Comparison of ENCODE assay signal across 15 cellular contexts in the genomic region with DNA sequence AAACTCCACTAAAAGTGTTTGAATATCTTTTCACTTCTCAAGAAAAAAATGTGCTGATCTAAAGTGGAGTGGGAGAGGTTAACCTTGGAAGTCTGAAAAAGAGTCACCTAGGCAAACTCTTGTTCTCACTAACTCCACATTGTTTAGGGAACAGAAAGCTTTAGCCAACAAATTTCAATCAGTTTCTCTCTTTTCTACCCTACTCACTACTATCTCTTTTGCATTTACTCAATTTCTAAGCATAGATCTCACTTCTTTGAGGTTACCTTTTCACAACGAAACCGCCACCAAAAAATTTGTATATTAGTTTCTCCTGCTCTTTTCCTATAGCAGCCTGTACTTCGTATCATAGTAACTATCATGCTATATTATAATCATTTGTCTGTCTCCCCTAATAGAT. TPM values are rescaled to one million over a fixed set of nuclear protein-coding genes. Genes with fewer than 3 reads are reported as not detected.
A peak's percentile ranks its signal among the peaks of the same experiment; 100 is the strongest.
DNase-seq lines count a peak whose midpoint lies in the region; ATAC-seq and TF ChIP-seq lines count a peak whose summit lies in the region.
"Had no signal": no experiment of that assay in that cellular context is flagged by ENCODE, and none has a peak within 500 bp of the region (broad histone marks: within the 10 kb centered on the region; RNA-seq: fewer than 3 reads in every experiment).

No MANE protein-coding gene starts in this region.

- no peak overlapping the region for H3K4me3 ChIP-seq in osteoblast (ENCODE audit: insufficient read depth, low read length)
- H3K4me3 ChIP-seq: heart left ventricle, tibial nerve had no signal

- no peak overlapping the region for H3K4me3 Mint-ChIP-seq in activated CD8-positive, alpha-beta T cell treated with anti-CD3 and anti-CD28 coated beads for 36 hours
- H3K4me3 Mint-ChIP-seq in activated CD8-positive, alpha-beta T cell treated with anti-CD3 and anti-CD28 coated beads, Interleukin-2, amount 10 ng/mL, durations not matched to agents 7 days and 5 days = no peak overlapping the region
- no peak overlapping the region for H3K4me3 Mint-ChIP-seq in activated T-helper 17 cell treated with anti-CD3 and anti-CD28 coated beads, Interleukin-2, amount 50 U/mL, for 72 hours
- H3K4me3 Mint-ChIP-seq: activated B cell treated with CpG ODN at 0.5 μM for 24 hours had no signal

- H3K79me2 ChIP-seq in osteoblast (ENCODE audit: insufficient read depth, low read length) = peaks cover under 1% of the 10 kb centered on the region

- no peak overlapping the region for H3K27ac ChIP-seq in osteoblast (ENCODE audit: low read depth, low read length)
- H3K27ac ChIP-seq: 22Rv1, brain microvascular endothelial cell, heart left ventricle, tibial nerve had no signal

- no peaks in the 10 kb centered on the region for H3K36me3 ChIP-seq in osteoblast (ENCODE audit: insufficient read depth, low read length)
- H3K36me3 ChIP-seq: brain microvascular endothelial cell had no signal

- no peak for DNase-seq in activated CD8-positive, alpha-beta T cell treated with anti-CD3 and anti-CD28 coated beads for 36 hours
- no peak for DNase-seq in activated CD8-positive, alpha-beta T cell treated with anti-CD3 and anti-CD28 coated beads, Interleukin-2, amount 10 ng/mL, durations not matched to agents 7 days and 5 days
- DNase-seq in osteoblast (ENCODE audit: insufficient read length, low spot score, missing footprints) = no peak
- no peak for DNase-seq in activated gamma-delta T cell (lab: John Stamatoyannopoulos, UW)
- DNase-seq in COLO829 (ENCODE audit: low spot score) = no peak
- DNase-seq: activated B cell treated with CpG ODN at 0.5 μM for 24 hours, brain microvascular endothelial cell, heart left ventricle, NCI-H2029, SK-N-SH had no signal

- H3K4me2 ChIP-seq in osteoblast (ENCODE audit: insufficient read depth, low read length) = no peak overlapping the region
- H3K4me2 ChIP-seq: SK-N-SH had no signal

- H3K36me3 Mint-ChIP-seq in activated CD8-positive, alpha-beta T cell treated with anti-CD3 and anti-CD28 coated beads for 36 hours (ENCODE audit: low read depth) = peaks cover 36% of the 10 kb centered on the region
- H3K36me3 Mint-ChIP-seq in activated CD8-positive, alpha-beta T cell treated with anti-CD3 and anti-CD28 coated beads, Interleukin-2, amount 10 ng/mL, durations not matched to agents 7 days and 5 days (ENCODE audit: low read depth) = peaks cover 48% of the 10 kb centered on the region
- H3K36me3 Mint-ChIP-seq in activated T-helper 17 cell treated with anti-CD3 and anti-CD28 coated beads, Interleukin-2, amount 50 U/mL, for 72 hours (ENCODE audit: low read depth) = peaks cover 37% of the 10 kb centered on the region

- POLR2A ChIA-PET in activated CD8-positive, alpha-beta T cell treated with anti-CD3 and anti-CD28 coated beads for 36 hours (lab: Charles Lee) = no interaction called here
- POLR2A ChIA-PET in activated CD8-positive, alpha-beta T cell treated with anti-CD3 and anti-CD28 coated beads, Interleukin-2, amount 10 ng/mL, durations not matched to agents 7 days and 5 days (lab: Charles Lee) = no interaction called here

- no peaks in the 10 kb centered on the region for H4K20me1 ChIP-seq in osteoblast (ENCODE audit: insufficient read depth, low read length)

- intact Hi-C loops in activated CD8-positive, alpha-beta T cell treated with anti-CD3 and anti-CD28 coated beads for 36 hours (cut with micrococcal nuclease) = no loop called here

- peak overlapping the region; percentile 33 for H3K27ac Mint-ChIP-seq in activated CD8-positive, alpha-beta T cell treated with anti-CD3 and anti-CD28 coated beads for 36 hours
- no peak overlapping the region for H3K27ac Mint-ChIP-seq in activated CD8-positive, alpha-beta T cell treated with anti-CD3 and anti-CD28 coated beads, Interleukin-2, amount 10 ng/mL, durations not matched to agents 7 days and 5 days
- peak overlapping the region; percentile 8 for H3K27ac Mint-ChIP-seq in activated T-helper 17 cell treated with anti-CD3 and anti-CD28 coated beads, Interleukin-2, amount 50 U/mL, for 72 hours
- H3K27ac Mint-ChIP-seq: activated B cell treated with CpG ODN at 0.5 μM for 24 hours had no signal

- no peak for TF ChIP-seq CTCF in activated CD8-positive, alpha-beta T cell treated with anti-CD3 and anti-CD28 coated beads for 36 hours (IDR thresholded peaks at IDR 0.05)
- TF ChIP-seq CTCF in osteoblast (IDR thresholded peaks at IDR 0.05; ENCODE audit: extremely low read depth, low read depth, low read length) = no peak

- H2AFZ ChIP-seq in osteoblast (ENCODE audit: low read length) = no peak overlapping the region

- no peaks in the 10 kb centered on the region for H3K9me3 ChIP-seq in osteoblast (ENCODE audit: low read depth, low read length)
- H3K9me3 ChIP-seq: heart left ventricle, SK-N-SH, tibial nerve had no signal

- no peaks in the 10 kb centered on the region for H3K27me3 Mint-ChIP-seq in activated CD8-positive, alpha-beta T cell treated with anti-CD3 and anti-CD28 coated beads for 36 hours
- H3K27me3 Mint-ChIP-seq in activated CD8-positive, alpha-beta T cell treated with anti-CD3 and anti-CD28 coated beads, Interleukin-2, amount 10 ng/mL, durations not matched to agents 7 days and 5 days (ENCODE audit: low read depth) = no peaks in the 10 kb centered on the region
- H3K27me3 Mint-ChIP-seq in activated T-helper 17 cell treated with anti-CD3 and anti-CD28 coated beads, Interleukin-2, amount 50 U/mL, for 72 hours = no peaks in the 10 kb centered on the region
- H3K27me3 Mint-ChIP-seq: activated B cell treated with CpG ODN at 0.5 μM for 24 hours had no signal

- H3K9me3 Mint-ChIP-seq in activated CD8-positive, alpha-beta T cell treated with anti-CD3 and anti-CD28 coated beads for 36 hours = no peaks in the 10 kb centered on the region
- H3K9me3 Mint-ChIP-seq in activated CD8-positive, alpha-beta T cell treated with anti-CD3 and anti-CD28 coated beads, Interleukin-2, amount 10 ng/mL, durations not matched to agents 7 days and 5 days (ENCODE audit: insufficient read depth) = no peaks in the 10 kb centered on the region
- H3K9me3 Mint-ChIP-seq in activated T-helper 17 cell treated with anti-CD3 and anti-CD28 coated beads, Interleukin-2, amount 50 U/mL, for 72 hours = no peaks in the 10 kb centered on the region
- H3K9me3 Mint-ChIP-seq: activated B cell treated with CpG ODN at 0.5 μM for 24 hours had no signal

- CTCF ChIA-PET in activated CD8-positive, alpha-beta T cell treated with anti-CD3 and anti-CD28 coated beads for 36 hours (lab: Charles Lee) = no interaction called here
- CTCF ChIA-PET in activated CD8-positive, alpha-beta T cell treated with anti-CD3 and anti-CD28 coated beads, Interleukin-2, amount 10 ng/mL, durations not matched to agents 7 days and 5 days (lab: Charles Lee) = no interaction called here

- no peak for ATAC-seq in activated CD8-positive, alpha-beta T cell treated with anti-CD3 and anti-CD28 coated beads for 36 hours
- no peak for ATAC-seq in activated CD8-positive, alpha-beta T cell treated with anti-CD3 and anti-CD28 coated beads, Interleukin-2, amount 10 ng/mL, durations not matched to agents 7 days and 5 days
- ATAC-seq in GM21529 (IDR thresholded peaks at IDR 0.05; ENCODE audit: unreplicated experiment) = peak; percentile 88
- ATAC-seq in HG03025 (IDR thresholded peaks at IDR 0.05; ENCODE audit: low FRiP score, unreplicated experiment) = peak; percentile 89
- no peak for ATAC-seq in activated T-helper 17 cell treated with anti-CD3 and anti-CD28 coated beads, Interleukin-2, amount 50 U/mL, for 72 hours (replicated peaks)
- ATAC-seq: heart left ventricle had no signal

- no peaks in the 10 kb centered on the region for H3K27me3 ChIP-seq in osteoblast (ENCODE audit: insufficient read depth, low read length)
- H3K27me3 ChIP-seq: brain microvascular endothelial cell, heart left ventricle, tibial nerve had no signal

- H3K4me1 ChIP-seq in osteoblast (ENCODE audit: insufficient read depth, low read length) = peaks cover 5% of the 10 kb centered on the region

- H3K4me1 Mint-ChIP-seq in activated CD8-positive, alpha-beta T cell treated with anti-CD3 and anti-CD28 coated beads for 36 hours (ENCODE audit: low read depth) = peaks cover 23% of the 10 kb centered on the region
- peaks cover 29% of the 10 kb centered on the region for H3K4me1 Mint-ChIP-seq in activated CD8-positive, alpha-beta T cell treated with anti-CD3 and anti-CD28 coated beads, Interleukin-2, amount 10 ng/mL, durations not matched to agents 7 days and 5 days (ENCODE audit: low read depth)
- H3K4me1 Mint-ChIP-seq in activated T-helper 17 cell treated with anti-CD3 and anti-CD28 coated beads, Interleukin-2, amount 50 U/mL, for 72 hours = peaks cover 4% of the 10 kb centered on the region

RNA-seq across cellular contexts. Expression of gene NHLRC3, which starts 6.3 kb away (rescaled TPM):
- 10 to 100 TPM; 17.5 to 17.9 TPM for total RNA-seq in activated CD8-positive, alpha-beta T cell treated with anti-CD3 and anti-CD28 coated beads for 36 hours
- 10 to 100 TPM; 21.3 to 25.5 TPM for total RNA-seq in activated CD8-positive, alpha-beta T cell treated with anti-CD3 and anti-CD28 coated beads, Interleukin-2, amount 10 ng/mL, durations not matched to agents 7 days and 5 days
- total RNA-seq in activated T-helper 17 cell treated with anti-CD3 and anti-CD28 coated beads, Interleukin-2, amount 50 U/mL, for 72 hours = 10 to 100 TPM; 11.8 to 15.1 TPM
- total RNA-seq in osteoblast = 26.4 and 32.7 TPM in 2 replicates

RNA-seq across cellular contexts. Expression of gene PROSER1, which starts 6.6 kb away (rescaled TPM):
- 100 to 1,000 TPM in 1 of 2 experiments, 10 to 100 TPM in 1; 88.7 to 108 TPM for total RNA-seq in activated CD8-positive, alpha-beta T cell treated with anti-CD3 and anti-CD28 coated beads for 36 hours
- total RNA-seq in activated CD8-positive, alpha-beta T cell treated with anti-CD3 and anti-CD28 coated beads, Interleukin-2, amount 10 ng/mL, durations not matched to agents 7 days and 5 days = 10 to 100 TPM; 51.2 to 62.4 TPM
- total RNA-seq in activated T-helper 17 cell treated with anti-CD3 and anti-CD28 coated beads, Interleukin-2, amount 50 U/mL, for 72 hours = 10 to 100 TPM; 44.7 to 72.3 TPM
- total RNA-seq in osteoblast = 13.4 and 18.3 TPM in 2 replicates

RNA-seq across cellular contexts. Expression of gene STOML3, which starts 53.9 kb away (rescaled TPM):
- total RNA-seq in activated CD8-positive, alpha-beta T cell treated with anti-CD3 and anti-CD28 coated beads for 36 hours = not detected
- not detected for total RNA-seq in activated CD8-positive, alpha-beta T cell treated with anti-CD3 and anti-CD28 coated beads, Interleukin-2, amount 10 ng/mL, durations not matched to agents 7 days and 5 days
- total RNA-seq in activated T-helper 17 cell treated with anti-CD3 and anti-CD28 coated beads, Interleukin-2, amount 50 U/mL, for 72 hours = not detected
- total RNA-seq in osteoblast = not detected in 2 replicates
- total RNA-seq: activated B cell treated with CpG ODN at 0.5 μM for 24 hours, heart left ventricle, tibial nerve had no signal

Comparison
In these comparisons a context has a peak if more than half of its experiments do, and no peak if none do; other contexts are left out.
1. ATAC-seq: peak in GM21529 (single experiment) and HG03025 (single experiment); none in activated CD8-positive, alpha-beta T cell treated with anti-CD3 and anti-CD28 coated beads for 36 hours (single experiment), activated CD8-positive, alpha-beta T cell treated with anti-CD3 and anti-CD28 coated beads, Interleukin-2, amount 10 ng/mL, durations not matched to agents 7 days and 5 days (single experiment) and activated T-helper 17 cell treated with anti-CD3 and anti-CD28 coated beads, Interleukin-2, amount 50 U/mL, for 72 hours (single experiment).